ENCODE assay signal across 18 cellular contexts in the genomic region with DNA sequence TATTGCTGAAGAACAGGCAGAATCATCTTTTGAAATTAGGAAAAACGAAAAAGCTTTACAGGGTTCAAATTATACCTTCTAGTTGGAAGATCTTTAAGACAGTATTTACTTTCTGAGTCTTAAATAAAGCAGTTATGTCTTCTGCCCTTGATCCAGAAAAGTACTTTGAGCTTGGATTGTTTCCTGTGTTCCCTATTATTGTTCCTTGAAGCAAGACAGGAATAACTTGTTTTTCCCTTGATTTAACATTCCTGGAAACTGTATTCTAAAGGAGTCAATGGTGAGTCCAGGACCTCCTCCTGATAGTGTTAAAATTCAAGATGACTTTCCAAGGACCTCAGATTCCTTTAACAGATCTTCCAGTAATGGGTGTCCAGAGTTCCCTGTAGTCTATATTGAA.
A peak's percentile ranks its signal among the peaks of the same experiment; 100 is the strongest.
DNase-seq lines count a peak whose midpoint lies in the region; ATAC-seq and TF ChIP-seq lines count a peak whose summit lies in the region.
"Had no signal": no experiment of that assay in that cellular context is flagged by ENCODE, and none has a peak within 500 bp of the region (broad histone marks: within the 10 kb centered on the region; RNA-seq: fewer than 3 reads in every experiment).

No MANE protein-coding gene starts in this region.

- CTCF ChIA-PET in A673 (lab: Charles Lee) = no interaction called here

- intact Hi-C loops in A673 (cut with micrococcal nuclease; ENCODE audit: unreplicated experiment) = no loop called here

- DNase-seq in CD4-positive, CD25-positive, alpha-beta regulatory T cell = no peak
- no peak for DNase-seq in endothelial cell (ENCODE audit: low spot score)
- no peak for DNase-seq in DMS53 treated with DMSO at 0.1 percent for 48 hours (lab: John Stamatoyannopoulos, UW; ENCODE audit: unreplicated experiment)
- no peak for DNase-seq in A673 (ENCODE audit: low spot score)
- DNase-seq in GM19240 (ENCODE audit: insufficient read length, low spot score) = no peak
- DNase-seq: 8988T; C1 segment of cervical spinal cord; Calu3; CD4-positive, alpha-beta T cell; CD8-positive, alpha-beta memory T cell; DMS53; DND-41; GOT3; HFFc6 had no signal

- no peak for ATAC-seq in CD4-positive, CD25-positive, alpha-beta regulatory T cell (ENCODE audit: low read depth in 2 of 2)
- ATAC-seq in GM18517 (IDR thresholded peaks at IDR 0.05; ENCODE audit: unreplicated experiment) = no peak
- ATAC-seq: A549 had no signal

- H3K9me3 ChIP-seq in CD4-positive, CD25-positive, alpha-beta regulatory T cell (ENCODE audit: control insufficient read depth in 2 of 2, low read length in 2 of 2) = no peaks in the 10 kb centered on the region
- no peaks in the 10 kb centered on the region for H3K9me3 ChIP-seq in A673 (ENCODE audit: low read depth, low read length, poor library complexity, severe bottlenecking)
- H3K9me3 ChIP-seq: A549, HAP-1 had no signal

- no peaks in the 10 kb centered on the region for H3K4me1 ChIP-seq in CD4-positive, CD25-positive, alpha-beta regulatory T cell (ENCODE audit: control insufficient read depth, insufficient read depth, low read length, poor library complexity, severe bottlenecking)
- H3K4me1 ChIP-seq in A673 (ENCODE audit: insufficient read depth, low read length, poor library complexity, severe bottlenecking) = no peaks in the 10 kb centered on the region
- H3K4me1 ChIP-seq: A549 had no signal

- no peaks in the 10 kb centered on the region for H3K9me3 Mint-ChIP-seq in CD4-positive, CD25-positive, alpha-beta regulatory T cell
- no peaks in the 10 kb centered on the region for H3K9me3 Mint-ChIP-seq in endothelial cell (ENCODE audit: unreplicated experiment)
- H3K9me3 Mint-ChIP-seq: CD4-positive, alpha-beta T cell; CD8-positive, alpha-beta memory T cell; HFFc6 had no signal

- H3K27ac Mint-ChIP-seq in CD4-positive, CD25-positive, alpha-beta regulatory T cell = peak overlapping the region in 2 of 3 donors; percentile 6 to 75
- peak overlapping the region; percentile 66 for H3K27ac Mint-ChIP-seq in endothelial cell (ENCODE audit: unreplicated experiment)
- H3K27ac Mint-ChIP-seq: CD4-positive, alpha-beta T cell; HFFc6 had no signal

- peaks cover 53% of the 10 kb centered on the region for H3K36me3 Mint-ChIP-seq in CD4-positive, CD25-positive, alpha-beta regulatory T cell
- H3K36me3 Mint-ChIP-seq in endothelial cell (ENCODE audit: low read depth, unreplicated experiment) = peaks cover 7% of the 10 kb centered on the region

- H3K27ac ChIP-seq in CD4-positive, CD25-positive, alpha-beta regulatory T cell (ENCODE audit: insufficient read depth, low read length, poor library complexity, severe bottlenecking) = no peak overlapping the region
- peak overlapping the region; percentile 45 for H3K27ac ChIP-seq in VCaP
- H3K27ac ChIP-seq in A673 (ENCODE audit: low read depth, low read length, poor library complexity, severe bottlenecking) = no peak overlapping the region
- H3K27ac ChIP-seq: A549 had no signal

- no TSS peak for BruUV-seq in A673 (replicated peaks; lab: Mats Ljungman, UMichigan)

- peaks cover 29% of the 10 kb centered on the region for H3K36me3 ChIP-seq in CD4-positive, CD25-positive, alpha-beta regulatory T cell (ENCODE audit: control insufficient read depth, insufficient read depth, low read length)
- H3K36me3 ChIP-seq in A673 (ENCODE audit: insufficient read depth, low read length, poor library complexity, severe bottlenecking) = no peaks in the 10 kb centered on the region
- H3K36me3 ChIP-seq: HAP-1 had no signal

- TF ChIP-seq CTCF in VCaP (conservative IDR thresholded peaks at IDR 0.05) = no peak
- no peak for TF ChIP-seq CTCF in endothelial cell (IDR thresholded peaks at IDR 0.05; ENCODE audit: unreplicated experiment)
- TF ChIP-seq CTCF in A673 (conservative IDR thresholded peaks at IDR 0.05; ENCODE audit: low read depth, low read length) = no peak

- H3K4me3 ChIP-seq in CD4-positive, CD25-positive, alpha-beta regulatory T cell (ENCODE audit: low read depth, low read length) = no peak overlapping the region
- H3K4me3 ChIP-seq in A673 (ENCODE audit: low read depth, low read length, poor library complexity, severe bottlenecking) = no peak overlapping the region
- H3K4me3 ChIP-seq: A549, HAP-1 had no signal

- no peaks in the 10 kb centered on the region for H3K27me3 Mint-ChIP-seq in CD4-positive, CD25-positive, alpha-beta regulatory T cell
- H3K27me3 Mint-ChIP-seq in endothelial cell (ENCODE audit: unreplicated experiment) = peaks cover 2% of the 10 kb centered on the region
- H3K27me3 Mint-ChIP-seq: CD4-positive, alpha-beta T cell; CD8-positive, alpha-beta memory T cell had no signal

- H3K4me3 Mint-ChIP-seq in CD4-positive, CD25-positive, alpha-beta regulatory T cell = no peak overlapping the region
- H3K4me3 Mint-ChIP-seq in endothelial cell (ENCODE audit: unreplicated experiment) = no peak overlapping the region
- H3K4me3 Mint-ChIP-seq: CD4-positive, alpha-beta T cell; CD8-positive, alpha-beta memory T cell; HFFc6 had no signal

- POLR2A ChIA-PET in A673 (lab: Charles Lee; ENCODE audit: low non-redundant PET) = no interaction called here

- H3K27me3 ChIP-seq in CD4-positive, CD25-positive, alpha-beta regulatory T cell (ENCODE audit: control insufficient read depth, insufficient read depth, low read length) = no peaks in the 10 kb centered on the region
- H3K27me3 ChIP-seq in A673 (replicated peaks; ENCODE audit: insufficient read depth, low read depth, low read length, poor library complexity) = no peaks in the 10 kb centered on the region

- H3K4me1 Mint-ChIP-seq in CD4-positive, CD25-positive, alpha-beta regulatory T cell = peaks cover 0 to 7% (median 2%) of the 10 kb centered on the region in 4 donors
- peaks cover 14% of the 10 kb centered on the region for H3K4me1 Mint-ChIP-seq in endothelial cell (ENCODE audit: unreplicated experiment)
